In the genomic region with DNA sequence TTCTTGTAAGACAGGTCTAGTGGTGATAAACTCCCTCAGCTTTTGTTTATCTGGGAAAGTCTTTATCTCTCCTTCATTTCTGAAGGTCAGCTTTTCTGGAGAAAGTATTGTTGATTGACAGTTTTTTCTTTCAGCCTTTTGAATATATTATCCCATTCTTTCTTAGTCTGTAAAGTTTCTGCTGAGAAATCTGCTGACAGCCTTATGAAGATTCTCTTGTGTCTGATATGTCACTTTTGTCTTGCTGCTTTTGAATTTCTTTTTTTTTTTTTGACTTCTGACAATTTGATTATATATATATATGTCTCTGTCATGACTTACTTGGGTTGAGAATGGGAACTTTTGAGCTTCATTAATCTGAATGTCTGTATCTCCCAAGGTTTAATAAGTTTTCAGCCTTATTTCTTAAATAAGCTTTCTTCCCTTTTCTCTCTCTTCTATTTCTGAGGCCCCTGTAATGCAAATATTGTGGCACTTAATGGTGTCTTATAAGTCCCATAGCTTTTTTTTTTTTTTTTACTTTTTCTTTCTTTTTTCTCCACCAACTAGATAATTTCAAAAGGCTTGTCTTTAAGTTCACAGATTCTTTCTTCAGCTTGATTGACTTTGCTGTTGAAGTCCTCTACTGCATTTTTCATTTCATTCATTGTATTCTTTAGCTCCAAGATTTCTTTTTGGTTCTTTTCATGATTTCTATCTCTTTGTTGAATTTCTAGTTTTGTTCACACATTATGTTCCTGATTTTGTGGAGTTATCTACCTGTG, we compare ENCODE assay signal across 1 cellular context.
A peak's percentile ranks its signal among the peaks of the same experiment; 100 is the strongest.
TF ChIP-seq lines count a peak whose summit lies in the region.

No MANE protein-coding gene starts in this region.

TF ChIP-seq in K562, 482 proteins besides CTCF, POLR2A, EP300 and RAD21 (continues in another document):
- TF ChIP-seq, protein P1, sequence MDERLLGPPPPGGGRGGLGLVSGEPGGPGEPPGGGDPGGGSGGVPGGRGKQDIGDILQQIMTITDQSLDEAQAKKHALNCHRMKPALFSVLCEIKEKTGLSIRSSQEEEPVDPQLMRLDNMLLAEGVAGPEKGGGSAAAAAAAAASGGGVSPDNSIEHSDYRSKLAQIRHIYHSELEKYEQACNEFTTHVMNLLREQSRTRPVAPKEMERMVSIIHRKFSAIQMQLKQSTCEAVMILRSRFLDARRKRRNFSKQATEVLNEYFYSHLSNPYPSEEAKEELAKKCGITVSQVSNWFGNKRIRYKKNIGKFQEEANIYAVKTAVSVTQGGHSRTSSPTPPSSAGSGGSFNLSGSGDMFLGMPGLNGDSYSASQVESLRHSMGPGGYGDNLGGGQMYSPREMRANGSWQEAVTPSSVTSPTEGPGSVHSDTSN (CRISPR knock-in tag; IDR thresholded peaks at IDR 0.05; ENCODE audit: low read depth): no peak
- TF ChIP-seq, protein P1 (tag; conservative IDR thresholded peaks at IDR 0.05; ENCODE audit: low read depth): 0 out of 2 replicates have a peak, but pooled peaks have one; percentile 24
- TF ChIP-seq RBM25 (IDR thresholded peaks at IDR 0.05; ENCODE audit: low read depth, low read length, severe bottlenecking) (peak; percentile 80), JUN (IDR thresholded peaks at IDR 0.05; ENCODE audit: borderline replicate concordance, low read depth, low read length) (peak; percentile 64), JUN (CRISPR knock-in tag; IDR thresholded peaks at IDR 0.05; ENCODE audit: borderline replicate concordance) (no peak), OTX1 (CRISPR knock-in tag; IDR thresholded peaks at IDR 0.05) (no peak), TRIM28 (IDR thresholded peaks at IDR 0.05) (peak; percentile 83), ZNF79 (CRISPR knock-in tag; IDR thresholded peaks at IDR 0.05; ENCODE audit: low read depth) (no peak), CBX3 (IDR thresholded peaks at IDR 0.05; ENCODE audit: borderline replicate concordance in 1 of 2, low read length in 2 of 2) (peak in 1 of 2 experiments; percentile 92; a peak in 2 of 3 replicates), SP2 (IDR thresholded peaks at IDR 0.05; ENCODE audit: extremely low read depth, low read depth, low read length, poor library complexity, severe bottlenecking) (no peak), FOS (IDR thresholded peaks at IDR 0.05; ENCODE audit: extremely low read depth, insufficient read length) (no peak), TRIM24 (IDR thresholded peaks at IDR 0.05) (peak; percentile 85 to 87), CBX5 (IDR thresholded peaks at IDR 0.05; ENCODE audit: borderline replicate concordance, low read depth) (peak; percentile 89), NFIX (CRISPR knock-in tag; IDR thresholded peaks at IDR 0.05; ENCODE audit: low read depth) (no peak), HLTF (IDR thresholded peaks at IDR 0.05) (peak; percentile 85), POLR3G (IDR thresholded peaks at IDR 0.05; ENCODE audit: extremely low read depth, insufficient read length, insufficient replicate concordance) (no peak), ARNT (IDR thresholded peaks at IDR 0.05) (peak in 1 of 2 experiments; percentile 52; a peak in 1 of 4 replicates), NBN (IDR thresholded peaks at IDR 0.05; ENCODE audit: low read depth) (0 out of 2 replicates have a peak, but pooled peaks have one; percentile 39), NR2C2 (CRISPR knock-in tag; IDR thresholded peaks at IDR 0.05) (no peak), NR2C2 (tag; IDR thresholded peaks at IDR 0.05) (no peak), ETS2 (tag; IDR thresholded peaks at IDR 0.05; ENCODE audit: borderline replicate concordance, poor library complexity, severe bottlenecking) (no peak)
- TF ChIP-seq, protein P2, sequence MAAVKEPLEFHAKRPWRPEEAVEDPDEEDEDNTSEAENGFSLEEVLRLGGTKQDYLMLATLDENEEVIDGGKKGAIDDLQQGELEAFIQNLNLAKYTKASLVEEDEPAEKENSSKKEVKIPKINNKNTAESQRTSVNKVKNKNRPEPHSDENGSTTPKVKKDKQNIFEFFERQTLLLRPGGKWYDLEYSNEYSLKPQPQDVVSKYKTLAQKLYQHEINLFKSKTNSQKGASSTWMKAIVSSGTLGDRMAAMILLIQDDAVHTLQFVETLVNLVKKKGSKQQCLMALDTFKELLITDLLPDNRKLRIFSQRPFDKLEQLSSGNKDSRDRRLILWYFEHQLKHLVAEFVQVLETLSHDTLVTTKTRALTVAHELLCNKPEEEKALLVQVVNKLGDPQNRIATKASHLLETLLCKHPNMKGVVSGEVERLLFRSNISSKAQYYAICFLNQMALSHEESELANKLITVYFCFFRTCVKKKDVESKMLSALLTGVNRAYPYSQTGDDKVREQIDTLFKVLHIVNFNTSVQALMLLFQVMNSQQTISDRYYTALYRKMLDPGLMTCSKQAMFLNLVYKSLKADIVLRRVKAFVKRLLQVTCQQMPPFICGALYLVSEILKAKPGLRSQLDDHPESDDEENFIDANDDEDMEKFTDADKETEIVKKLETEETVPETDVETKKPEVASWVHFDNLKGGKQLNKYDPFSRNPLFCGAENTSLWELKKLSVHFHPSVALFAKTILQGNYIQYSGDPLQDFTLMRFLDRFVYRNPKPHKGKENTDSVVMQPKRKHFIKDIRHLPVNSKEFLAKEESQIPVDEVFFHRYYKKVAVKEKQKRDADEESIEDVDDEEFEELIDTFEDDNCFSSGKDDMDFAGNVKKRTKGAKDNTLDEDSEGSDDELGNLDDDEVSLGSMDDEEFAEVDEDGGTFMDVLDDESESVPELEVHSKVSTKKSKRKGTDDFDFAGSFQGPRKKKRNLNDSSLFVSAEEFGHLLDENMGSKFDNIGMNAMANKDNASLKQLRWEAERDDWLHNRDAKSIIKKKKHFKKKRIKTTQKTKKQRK (IDR thresholded peaks at IDR 0.05; ENCODE audit: borderline replicate concordance, low read depth, low read length): peak; percentile 38; the same call in 1 of the 2 replicates
- TF ChIP-seq, protein P3, sequence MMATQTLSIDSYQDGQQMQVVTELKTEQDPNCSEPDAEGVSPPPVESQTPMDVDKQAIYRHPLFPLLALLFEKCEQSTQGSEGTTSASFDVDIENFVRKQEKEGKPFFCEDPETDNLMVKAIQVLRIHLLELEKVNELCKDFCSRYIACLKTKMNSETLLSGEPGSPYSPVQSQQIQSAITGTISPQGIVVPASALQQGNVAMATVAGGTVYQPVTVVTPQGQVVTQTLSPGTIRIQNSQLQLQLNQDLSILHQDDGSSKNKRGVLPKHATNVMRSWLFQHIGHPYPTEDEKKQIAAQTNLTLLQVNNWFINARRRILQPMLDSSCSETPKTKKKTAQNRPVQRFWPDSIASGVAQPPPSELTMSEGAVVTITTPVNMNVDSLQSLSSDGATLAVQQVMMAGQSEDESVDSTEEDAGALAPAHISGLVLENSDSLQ (IDR thresholded peaks at IDR 0.05): 0 out of 2 replicates have a peak, but pooled peaks have one; percentile 31
- TF ChIP-seq, protein P4, sequence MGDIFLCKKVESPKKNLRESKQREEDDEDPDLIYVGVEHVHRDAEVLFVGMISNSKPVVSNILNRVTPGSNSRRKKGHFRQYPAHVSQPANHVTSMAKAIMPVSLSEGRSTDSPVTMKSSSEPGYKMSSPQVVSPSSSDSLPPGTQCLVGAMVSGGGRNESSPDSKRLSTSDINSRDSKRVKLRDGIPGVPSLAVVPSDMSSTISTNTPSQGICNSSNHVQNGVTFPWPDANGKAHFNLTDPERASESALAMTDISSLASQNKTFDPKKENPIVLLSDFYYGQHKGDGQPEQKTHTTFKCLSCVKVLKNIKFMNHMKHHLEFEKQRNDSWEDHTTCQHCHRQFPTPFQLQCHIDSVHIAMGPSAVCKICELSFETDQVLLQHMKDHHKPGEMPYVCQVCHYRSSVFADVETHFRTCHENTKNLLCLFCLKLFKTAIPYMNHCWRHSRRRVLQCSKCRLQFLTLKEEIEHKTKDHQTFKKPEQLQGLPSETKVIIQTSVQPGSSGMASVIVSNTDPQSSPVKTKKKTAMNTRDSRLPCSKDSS (IDR thresholded peaks at IDR 0.05; ENCODE audit: low read depth, partially characterized antibody): peak; percentile 91
- TF ChIP-seq, protein P5, sequence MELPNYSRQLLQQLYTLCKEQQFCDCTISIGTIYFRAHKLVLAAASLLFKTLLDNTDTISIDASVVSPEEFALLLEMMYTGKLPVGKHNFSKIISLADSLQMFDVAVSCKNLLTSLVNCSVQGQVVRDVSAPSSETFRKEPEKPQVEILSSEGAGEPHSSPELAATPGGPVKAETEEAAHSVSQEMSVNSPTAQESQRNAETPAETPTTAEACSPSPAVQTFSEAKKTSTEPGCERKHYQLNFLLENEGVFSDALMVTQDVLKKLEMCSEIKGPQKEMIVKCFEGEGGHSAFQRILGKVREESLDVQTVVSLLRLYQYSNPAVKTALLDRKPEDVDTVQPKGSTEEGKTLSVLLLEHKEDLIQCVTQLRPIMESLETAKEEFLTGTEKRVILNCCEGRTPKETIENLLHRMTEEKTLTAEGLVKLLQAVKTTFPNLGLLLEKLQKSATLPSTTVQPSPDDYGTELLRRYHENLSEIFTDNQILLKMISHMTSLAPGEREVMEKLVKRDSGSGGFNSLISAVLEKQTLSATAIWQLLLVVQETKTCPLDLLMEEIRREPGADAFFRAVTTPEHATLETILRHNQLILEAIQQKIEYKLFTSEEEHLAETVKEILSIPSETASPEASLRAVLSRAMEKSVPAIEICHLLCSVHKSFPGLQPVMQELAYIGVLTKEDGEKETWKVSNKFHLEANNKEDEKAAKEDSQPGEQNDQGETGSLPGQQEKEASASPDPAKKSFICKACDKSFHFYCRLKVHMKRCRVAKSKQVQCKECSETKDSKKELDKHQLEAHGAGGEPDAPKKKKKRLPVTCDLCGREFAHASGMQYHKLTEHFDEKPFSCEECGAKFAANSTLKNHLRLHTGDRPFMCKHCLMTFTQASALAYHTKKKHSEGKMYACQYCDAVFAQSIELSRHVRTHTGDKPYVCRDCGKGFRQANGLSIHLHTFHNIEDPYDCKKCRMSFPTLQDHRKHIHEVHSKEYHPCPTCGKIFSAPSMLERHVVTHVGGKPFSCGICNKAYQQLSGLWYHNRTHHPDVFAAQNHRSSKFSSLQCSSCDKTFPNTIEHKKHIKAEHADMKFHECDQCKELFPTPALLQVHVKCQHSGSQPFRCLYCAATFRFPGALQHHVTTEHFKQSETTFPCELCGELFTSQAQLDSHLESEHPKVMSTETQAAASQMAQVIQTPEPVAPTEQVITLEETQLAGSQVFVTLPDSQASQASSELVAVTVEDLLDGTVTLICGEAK (IDR thresholded peaks at IDR 0.05): no peak
- TF ChIP-seq, protein P5 (CRISPR knock-in tag; IDR thresholded peaks at IDR 0.05): no peak
- TF ChIP-seq, protein P6, sequence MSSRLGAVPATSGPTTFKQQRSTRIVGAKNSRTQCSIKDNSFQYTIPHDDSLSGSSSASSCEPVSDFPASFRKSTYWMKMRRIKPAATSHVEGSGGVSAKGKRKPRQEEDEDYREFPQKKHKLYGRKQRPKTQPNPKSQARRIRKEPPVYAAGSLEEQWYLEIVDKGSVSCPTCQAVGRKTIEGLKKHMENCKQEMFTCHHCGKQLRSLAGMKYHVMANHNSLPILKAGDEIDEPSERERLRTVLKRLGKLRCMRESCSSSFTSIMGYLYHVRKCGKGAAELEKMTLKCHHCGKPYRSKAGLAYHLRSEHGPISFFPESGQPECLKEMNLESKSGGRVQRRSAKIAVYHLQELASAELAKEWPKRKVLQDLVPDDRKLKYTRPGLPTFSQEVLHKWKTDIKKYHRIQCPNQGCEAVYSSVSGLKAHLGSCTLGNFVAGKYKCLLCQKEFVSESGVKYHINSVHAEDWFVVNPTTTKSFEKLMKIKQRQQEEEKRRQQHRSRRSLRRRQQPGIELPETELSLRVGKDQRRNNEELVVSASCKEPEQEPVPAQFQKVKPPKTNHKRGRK (tag; IDR thresholded peaks at IDR 0.05): peak; percentile 68
- TF ChIP-seq, protein P7, sequence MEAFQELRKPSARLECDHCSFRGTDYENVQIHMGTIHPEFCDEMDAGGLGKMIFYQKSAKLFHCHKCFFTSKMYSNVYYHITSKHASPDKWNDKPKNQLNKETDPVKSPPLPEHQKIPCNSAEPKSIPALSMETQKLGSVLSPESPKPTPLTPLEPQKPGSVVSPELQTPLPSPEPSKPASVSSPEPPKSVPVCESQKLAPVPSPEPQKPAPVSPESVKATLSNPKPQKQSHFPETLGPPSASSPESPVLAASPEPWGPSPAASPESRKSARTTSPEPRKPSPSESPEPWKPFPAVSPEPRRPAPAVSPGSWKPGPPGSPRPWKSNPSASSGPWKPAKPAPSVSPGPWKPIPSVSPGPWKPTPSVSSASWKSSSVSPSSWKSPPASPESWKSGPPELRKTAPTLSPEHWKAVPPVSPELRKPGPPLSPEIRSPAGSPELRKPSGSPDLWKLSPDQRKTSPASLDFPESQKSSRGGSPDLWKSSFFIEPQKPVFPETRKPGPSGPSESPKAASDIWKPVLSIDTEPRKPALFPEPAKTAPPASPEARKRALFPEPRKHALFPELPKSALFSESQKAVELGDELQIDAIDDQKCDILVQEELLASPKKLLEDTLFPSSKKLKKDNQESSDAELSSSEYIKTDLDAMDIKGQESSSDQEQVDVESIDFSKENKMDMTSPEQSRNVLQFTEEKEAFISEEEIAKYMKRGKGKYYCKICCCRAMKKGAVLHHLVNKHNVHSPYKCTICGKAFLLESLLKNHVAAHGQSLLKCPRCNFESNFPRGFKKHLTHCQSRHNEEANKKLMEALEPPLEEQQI (IDR thresholded peaks at IDR 0.05): peak; percentile 62; the same call in 1 of the 2 replicates
